8 cellular contexts compared by ENCODE assay signal in genomic region chr15:45200001-45200798, GRCh38. TPM values are rescaled to one million over a fixed set of nuclear protein-coding genes. Genes with fewer than 3 reads are reported as not detected.
DNase-seq lines count a peak whose midpoint lies in the region; ATAC-seq, FAIRE-seq and TF ChIP-seq lines count a peak whose summit lies in the region.

No MANE protein-coding gene starts in this region.

- H3K9me3 ChIP-seq in A673 (ENCODE audit: low read depth, low read length, poor library complexity, severe bottlenecking) (no peaks in the 10 kb centered on the region), WERI-Rb-1 (ENCODE audit: severe bottlenecking) (no peaks in the 10 kb centered on the region), kidney (ENCODE audit: control insufficient read depth in 1 of 2, low read length in 2 of 2) (no peaks in the 10 kb centered on the region)

- intact Hi-C loops in A673 (cut with micrococcal nuclease; ENCODE audit: unreplicated experiment), result loop anchor here (5.0 kb wide), 1 partner anchor 257 kb away; no protein-coding TSS in a partner anchor
- intact Hi-C loops in kidney (cut with DNase I), result no loop called here

- H3K36me3 ChIP-seq in A673 (ENCODE audit: insufficient read depth, low read length, poor library complexity, severe bottlenecking) (no peaks in the 10 kb centered on the region), WERI-Rb-1 (no peaks in the 10 kb centered on the region), kidney (ENCODE audit: control insufficient read depth in 1 of 2, insufficient read depth in 2 of 2, low read length in 2 of 2) (no peaks in the 10 kb centered on the region)

- CTCF ChIA-PET in A673 (lab: Charles Lee), result interaction anchor here (0.7 to 1.0 kb wide), 2 partner anchors 29 to 37 kb away, joined by 4 to 5 read pairs; no protein-coding TSS in a partner anchor

- H3K4me1 ChIP-seq in A673 (ENCODE audit: insufficient read depth, low read length, poor library complexity, severe bottlenecking), result peaks cover 5% of the 10 kb centered on the region
- peaks cover 6% of the 10 kb centered on the region in 2 donors for H3K4me1 ChIP-seq in kidney (ENCODE audit: control insufficient read depth in 1 of 2, insufficient read depth in 1 of 2, low read depth in 1 of 2, low read length in 2 of 2)

- ATAC-seq in GM18867 (IDR thresholded peaks at IDR 0.05; ENCODE audit: unreplicated experiment) (peak; percentile 50), HG03097 (IDR thresholded peaks at IDR 0.05; ENCODE audit: low FRiP score, unreplicated experiment) (peak; percentile 43)

- TSS peak; percentile 100 for BruUV-seq in A673 (replicated peaks; lab: Mats Ljungman, UMichigan)

- H3K27me3 ChIP-seq in A673 (replicated peaks; ENCODE audit: insufficient read depth, low read depth, low read length, poor library complexity) (no peaks in the 10 kb centered on the region), WERI-Rb-1 (ENCODE audit: insufficient read depth, low read depth, severe bottlenecking) (no peaks in the 10 kb centered on the region)

- FAIRE-seq in kidney (lab: Jason Lieb, UNC), result peak; percentile 89

- POLR2A ChIA-PET in A673 (lab: Charles Lee; ENCODE audit: low non-redundant PET), result interaction anchor here (0.6 to 0.8 kb wide), 3 partner anchors 37 to 328 kb away, joined by 3 to 9 read pairs (median 3); a partner anchor contains a TSS

- H3K9ac ChIP-seq in kidney (ENCODE audit: low read length in 2 of 2), result peak overlapping the region; percentile 52 to 99

- TF ChIP-seq CTCF in A673 (conservative IDR thresholded peaks at IDR 0.05; ENCODE audit: low read depth, low read length) (no peak), WERI-Rb-1 (IDR thresholded peaks at IDR 0.05; ENCODE audit: low read depth, low read length) (no peak), kidney (IDR thresholded peaks at IDR 0.05; ENCODE audit: borderline replicate concordance, extremely low read depth, insufficient read depth) (no peak)

- peak overlapping the region; percentile 72 for H3K4me3 ChIP-seq in A673 (ENCODE audit: low read depth, low read length, poor library complexity, severe bottlenecking)
- peak overlapping the region; percentile 83 for H3K4me3 ChIP-seq in WERI-Rb-1 (ENCODE audit: low read depth, low read length)
- peak overlapping the region; percentile 63 to 99 for H3K4me3 ChIP-seq in kidney (ENCODE audit: low read length in 2 of 2)

- peak overlapping the region; percentile 92 for H3K27ac ChIP-seq in A673 (ENCODE audit: low read depth, low read length, poor library complexity, severe bottlenecking)
- peak overlapping the region; percentile 67 for H3K27ac ChIP-seq in WERI-Rb-1
- H3K27ac ChIP-seq in caudate nucleus (ENCODE audit: low read depth, low read length), result peak overlapping the region; percentile 100
- peak overlapping the region; percentile 98 to 99 for H3K27ac ChIP-seq in kidney (ENCODE audit: low read depth in 2 of 2, low read length in 2 of 2)

- DNase-seq in A673 (ENCODE audit: low spot score), result peak; percentile 99
- peak; percentile 63 for DNase-seq in NCI-H2196 treated with DMSO at 0.1 percent for 48 hours (lab: John Stamatoyannopoulos, UW; ENCODE audit: unreplicated experiment)
- DNase-seq in WERI-Rb-1, result peak; percentile 88
- DNase-seq in caudate nucleus (lab: John Stamatoyannopoulos, UW), result peak; percentile 50 to 99 (median 94)
- peak; percentile 96 for DNase-seq in kidney
- DNase-seq in stimulated activated CD4-positive, alpha-beta T cell treated with anti-CD3 and anti-CD28 coated beads, Interleukin-15, amount 100 ng/mL, for 1 hour (ENCODE audit: low read depth in 1 of 2, low spot score in 1 of 2), result peak; percentile 94 to 97

RNA-seq across cellular contexts. Expression of gene SHF, which starts 12.4 kb away (rescaled TPM):
- total RNA-seq in A673 (2021) (42.9 and 43.2 TPM in 2 replicates), kidney (5.2 TPM)
- 7.7 TPM for polyA plus RNA-seq in kidney (ENCODE audit: insufficient read depth, low read depth, low replicate concordance)

RNA-seq across cellular contexts. Expression of gene SLC28A2, which starts 51.8 kb away (rescaled TPM):
- total RNA-seq in A673 (2021), result not detected in 2 replicates
- not detected for total RNA-seq in kidney
- polyA plus RNA-seq in kidney (ENCODE audit: insufficient read depth, low read depth, low replicate concordance), result 0.17 TPM

Comparison
In these comparisons a context has a peak if more than half of its experiments do, and no peak if none do; other contexts are left out.
1. Peak in every context shown above with its lines: DNase-seq, ATAC-seq, H3K4me3 ChIP-seq and H3K27ac ChIP-seq.